Comparison of ENCODE assay signal across 1 cellular context in genomic region chr10:13624630-13625029, GRCh38.
TF ChIP-seq lines count a peak whose summit lies in the region.

No MANE protein-coding gene starts in this region.

TF ChIP-seq in WTC11, 78 proteins besides CTCF, POLR2A, EP300 and RAD21 (continued from another document):
- TF ChIP-seq ETV6 (CRISPR knock-in tag; IDR thresholded peaks at IDR 0.05) (no peak), ZNF512 (CRISPR knock-in tag; IDR thresholded peaks at IDR 0.05; ENCODE audit: borderline replicate concordance) (no peak), E2F4 (CRISPR knock-in tag; IDR thresholded peaks at IDR 0.05; ENCODE audit: borderline replicate concordance, low read depth) (no peak), ZNF232 (CRISPR knock-in tag; IDR thresholded peaks at IDR 0.05) (no peak), GTF2I (CRISPR knock-in tag; conservative IDR thresholded peaks at IDR 0.05) (no peak), ATF3 (CRISPR knock-in tag; conservative IDR thresholded peaks at IDR 0.05) (no peak), ZBTB21 (CRISPR knock-in tag; IDR thresholded peaks at IDR 0.05; ENCODE audit: borderline replicate concordance) (no peak), IRF2 (CRISPR knock-in tag; IDR thresholded peaks at IDR 0.05; ENCODE audit: borderline replicate concordance, low read depth) (no peak)
